Comparison of ENCODE assay signal across 21 cellular contexts in the genomic region with DNA sequence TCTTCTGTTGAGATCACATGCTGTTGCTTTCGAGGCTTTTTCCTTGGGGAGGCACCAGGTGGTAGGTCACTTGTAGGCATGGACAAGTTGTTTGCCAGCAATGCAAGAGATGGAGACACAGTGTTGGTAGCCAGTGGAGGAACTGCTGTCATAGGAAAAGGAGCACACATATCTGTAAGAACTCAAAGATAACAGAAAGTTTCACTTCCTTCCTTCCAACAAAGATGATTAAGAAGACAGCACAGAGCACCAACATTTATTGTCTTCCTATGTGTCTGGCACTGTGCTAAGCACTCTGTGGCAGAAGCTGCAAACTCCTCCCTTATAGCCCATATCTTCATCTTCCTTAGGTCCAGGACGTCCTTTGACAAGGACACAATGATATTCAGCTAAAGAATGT.
"Had no signal": no experiment of that assay in that cellular context is flagged by ENCODE, and none has a peak within 500 bp of the region (broad histone marks: within the 10 kb centered on the region; RNA-seq: fewer than 3 reads in every experiment).

No MANE protein-coding gene starts in this region.

- H3K27me3 Mint-ChIP-seq: activated naive CD4-positive, alpha-beta T cell treated with anti-CD3 and anti-CD28 coated beads, Interleukin-2, amount 50 U/mL, for 24 hours; activated T-helper 17 cell treated with anti-CD3 and anti-CD28 coated beads, Interleukin-2, amount 50 U/mL, for 72 hours; T-cell; type B pancreatic cell had no signal

- DNase-seq: activated CD4-positive, alpha-beta T cell treated with anti-CD3 and anti-CD28 coated beads, Interleukin-2, amount 50 U/mL, for 4 hours; activated CD8-positive, alpha-beta memory T cell treated with anti-CD3 and anti-CD28 coated beads, Interleukin-2, amount 50 U/mL, for 4 hours; amniotic stem cell; body of pancreas; central memory CD4-positive, alpha-beta T cell; effector CD4-positive, alpha-beta T cell; gastrocnemius medialis; heart right ventricle; left ventricle myocardium superior; mesendoderm; nephron progenitor cell; spleen; stimulated activated CD4-positive, alpha-beta T cell treated with anti-CD3 and anti-CD28 coated beads, Interleukin-1b, Interleukin-23, amount 100 ng/mL, for 48 hours; stimulated activated naive CD4-positive, alpha-beta T cell treated with Interleukin-2 at 50 U/mL for 16 hours; T-cell had no signal

- H3K27ac Mint-ChIP-seq: activated naive CD4-positive, alpha-beta T cell treated with anti-CD3 and anti-CD28 coated beads, Interleukin-2, amount 50 U/mL, for 24 hours; activated T-helper 17 cell treated with anti-CD3 and anti-CD28 coated beads, Interleukin-2, amount 50 U/mL, for 72 hours; nephron progenitor cell; T-cell; type B pancreatic cell had no signal

- H3K4me1 Mint-ChIP-seq: activated naive CD4-positive, alpha-beta T cell treated with anti-CD3 and anti-CD28 coated beads, Interleukin-2, amount 50 U/mL, for 24 hours; activated T-helper 17 cell treated with anti-CD3 and anti-CD28 coated beads, Interleukin-2, amount 50 U/mL, for 72 hours; nephron progenitor cell had no signal

- H3K9me3 Mint-ChIP-seq: activated naive CD4-positive, alpha-beta T cell treated with anti-CD3 and anti-CD28 coated beads, Interleukin-2, amount 50 U/mL, for 24 hours; activated T-helper 17 cell treated with anti-CD3 and anti-CD28 coated beads, Interleukin-2, amount 50 U/mL, for 72 hours; nephron progenitor cell; T-cell; type B pancreatic cell had no signal

- FAIRE-seq: keratinocyte had no signal

- H3K27ac ChIP-seq: body of pancreas, coronary artery, gastrocnemius medialis, heart right ventricle, spleen had no signal

- H3K4me3 Mint-ChIP-seq: activated naive CD4-positive, alpha-beta T cell treated with anti-CD3 and anti-CD28 coated beads, Interleukin-2, amount 50 U/mL, for 24 hours; activated T-helper 17 cell treated with anti-CD3 and anti-CD28 coated beads, Interleukin-2, amount 50 U/mL, for 72 hours; nephron progenitor cell; T-cell; type B pancreatic cell had no signal

- H3K27me3 ChIP-seq: body of pancreas, gastrocnemius medialis, heart right ventricle, spleen had no signal

- ATAC-seq: activated T-helper 17 cell treated with anti-CD3 and anti-CD28 coated beads, Interleukin-2, amount 50 U/mL, for 72 hours; body of pancreas; gastrocnemius medialis; heart right ventricle; left ventricle myocardium superior; sciatic nerve; T-cell had no signal

- H3K4me3 ChIP-seq: body of pancreas, coronary artery, gastrocnemius medialis, heart right ventricle, spleen had no signal

- H3K9me3 ChIP-seq: body of pancreas, gastrocnemius medialis, heart right ventricle, spleen had no signal
